In genomic region chr10:98270026-98270740, GRCh38 we compare ENCODE assay signal across 12 cellular contexts. TPM values are rescaled to one million over a fixed set of nuclear protein-coding genes. Genes with fewer than 3 reads are reported as not detected.
DNase-seq lines count a peak whose midpoint lies in the region; ATAC-seq, FAIRE-seq and TF ChIP-seq lines count a peak whose summit lies in the region.
"Had no signal": no experiment of that assay in that cellular context is flagged by ENCODE, and none has a peak within 500 bp of the region (broad histone marks: within the 10 kb centered on the region; RNA-seq: fewer than 3 reads in every experiment).

No MANE protein-coding gene starts in this region.

- dilution Hi-C loops in endothelial cell of umbilical vein (cut with MboI; ENCODE audit: extremely low pct_ligation_motif_present, low sequenced_read_pairs) = no loop called here

- DNase-seq in right atrium auricular region (ENCODE audit: low spot score) = no peak
- no peak for DNase-seq in Right ventricle myocardium superior
- DNase-seq in endothelial cell of umbilical vein (ENCODE audit: low read depth, low spot score) = no peak
- no peak for DNase-seq in osteocyte (ENCODE audit: extremely low spot score, unreplicated experiment)
- no peak for DNase-seq in effector memory CD8-positive, alpha-beta T cell
- no peak for DNase-seq in stimulated activated CD4-positive, alpha-beta T cell treated with anti-CD3 and anti-CD28 coated beads, Interleukin-4, amount 100 ng/mL, for 4 hours
- DNase-seq in activated CD4-positive, alpha-beta T cell treated with anti-CD3 and anti-CD28 coated beads, Interleukin-2, amount 50 U/mL, for 1 hour = no peak
- DNase-seq: activated CD8-positive, alpha-beta T cell treated with anti-CD3 and anti-CD28 coated beads for 36 hours; AML-193; effector memory CD4-positive, alpha-beta T cell had no signal

- no peaks in the 10 kb centered on the region for H3K79me2 ChIP-seq in endothelial cell of umbilical vein (ENCODE audit: control insufficient read depth, insufficient read depth, low read length)

- POLR2A ChIA-PET in endothelial cell of umbilical vein (lab: Charles Lee) = no interaction called here

- H3K9me3 Mint-ChIP-seq in osteocyte (ENCODE audit: unreplicated experiment) = no peaks in the 10 kb centered on the region
- no peaks in the 10 kb centered on the region for H3K9me3 Mint-ChIP-seq in effector memory CD8-positive, alpha-beta T cell
- H3K9me3 Mint-ChIP-seq: activated CD8-positive, alpha-beta T cell treated with anti-CD3 and anti-CD28 coated beads for 36 hours had no signal

- TF ChIP-seq CTCF in right atrium auricular region (IDR thresholded peaks at IDR 0.05) (no peak), endothelial cell of umbilical vein (IDR thresholded peaks at IDR 0.05; ENCODE audit: extremely low read depth in 1 of 2, insufficient read depth in 1 of 2, low read depth in 1 of 2, low read length in 2 of 2) (no peak), osteocyte (IDR thresholded peaks at IDR 0.05) (no peak)

- peaks cover 3% of the 10 kb centered on the region for H3K36me3 Mint-ChIP-seq in osteocyte (ENCODE audit: unreplicated experiment)
- H3K36me3 Mint-ChIP-seq in effector memory CD8-positive, alpha-beta T cell (ENCODE audit: insufficient read depth) = peaks cover 6% of the 10 kb centered on the region
- H3K36me3 Mint-ChIP-seq: activated naive CD8-positive, alpha-beta T cell had no signal

- ATAC-seq in Right ventricle myocardium superior (ENCODE audit: poor library complexity) (no peak), HG03159 (IDR thresholded peaks at IDR 0.05; ENCODE audit: unreplicated experiment) (no peak)
- ATAC-seq in effector memory CD8-positive, alpha-beta T cell (replicated peaks) = no peak
- ATAC-seq: activated CD8-positive, alpha-beta T cell treated with anti-CD3 and anti-CD28 coated beads for 36 hours had no signal

- FAIRE-seq in endothelial cell of umbilical vein (lab: Jason Lieb, UNC) = no peak

- no peak for TF ChIP-seq POLR2A in endothelial cell of umbilical vein (IDR thresholded peaks at IDR 0.05; ENCODE audit: low read depth, low read length)

- peak overlapping the region; percentile 81 to 87 for H3K27ac ChIP-seq in right atrium auricular region
- H3K27ac ChIP-seq in endothelial cell of umbilical vein (ENCODE audit: insufficient read depth, low read depth, low read length) = no peak overlapping the region

- peak overlapping the region; percentile 77 for H3K27ac Mint-ChIP-seq in osteocyte (ENCODE audit: unreplicated experiment)
- peak overlapping the region in 1 of 2 donors; percentile 61 for H3K27ac Mint-ChIP-seq in effector memory CD8-positive, alpha-beta T cell
- H3K27ac Mint-ChIP-seq: activated CD8-positive, alpha-beta T cell treated with anti-CD3 and anti-CD28 coated beads for 36 hours; activated naive CD8-positive, alpha-beta T cell had no signal

- peak overlapping the region; percentile 16 for H3K4me2 ChIP-seq in endothelial cell of umbilical vein (ENCODE audit: insufficient read depth, low read length)

- H3K4me3 Mint-ChIP-seq in osteocyte (ENCODE audit: unreplicated experiment) = no peak overlapping the region
- peak overlapping the region in 1 of 2 donors; percentile 48 for H3K4me3 Mint-ChIP-seq in effector memory CD8-positive, alpha-beta T cell
- H3K4me3 Mint-ChIP-seq: activated CD8-positive, alpha-beta T cell treated with anti-CD3 and anti-CD28 coated beads for 36 hours; activated naive CD8-positive, alpha-beta T cell had no signal

- no peak overlapping the region for H3K9ac ChIP-seq in endothelial cell of umbilical vein (replicated peaks; ENCODE audit: extremely low read depth, insufficient read depth, low read length)

- H3K9me1 ChIP-seq in endothelial cell of umbilical vein (replicated peaks; ENCODE audit: control insufficient read depth, extremely low read depth, insufficient read depth, low read length) = no peaks in the 10 kb centered on the region

- H3K27me3 ChIP-seq in right atrium auricular region (no peaks in the 10 kb centered on the region), endothelial cell of umbilical vein (ENCODE audit: control insufficient read depth in 2 of 2, insufficient read depth in 2 of 2, low read length in 2 of 2) (no peaks in the 10 kb centered on the region)

- no peak overlapping the region for H2AFZ ChIP-seq in endothelial cell of umbilical vein (ENCODE audit: low read depth, low read length)

- H3K4me1 ChIP-seq in right atrium auricular region (peaks cover 0 to 46% of the 10 kb centered on the region in 2 donors), endothelial cell of umbilical vein (ENCODE audit: control insufficient read depth, extremely low read depth, insufficient read depth, low read length) (peaks cover 17% of the 10 kb centered on the region)

- H3K36me3 ChIP-seq in right atrium auricular region = no peaks in the 10 kb centered on the region
- no peaks in the 10 kb centered on the region for H3K36me3 ChIP-seq in endothelial cell of umbilical vein (ENCODE audit: control insufficient read depth in 2 of 2, extremely low read depth in 1 of 2, insufficient read depth in 2 of 2, low read length in 2 of 2)

- CTCF ChIA-PET in endothelial cell of umbilical vein (lab: Charles Lee) = interaction anchor here (4.2 kb wide), 1 partner anchor 39 kb away, joined by 25 read pairs; no protein-coding TSS in a partner anchor

- peaks cover 32% of the 10 kb centered on the region for H3K4me1 Mint-ChIP-seq in osteocyte (ENCODE audit: unreplicated experiment)
- H3K4me1 Mint-ChIP-seq in effector memory CD8-positive, alpha-beta T cell (ENCODE audit: low read depth in 2 of 2) = peaks cover 0 to 4% of the 10 kb centered on the region in 2 donors

- peaks cover 5% of the 10 kb centered on the region for H3K27me3 Mint-ChIP-seq in osteocyte (ENCODE audit: unreplicated experiment)
- H3K27me3 Mint-ChIP-seq in effector memory CD8-positive, alpha-beta T cell = peaks cover 37 to 51% of the 10 kb centered on the region in 2 donors

- H3K4me3 ChIP-seq in right atrium auricular region (no peak overlapping the region), endothelial cell of umbilical vein (replicated peaks in 1 of 3; ENCODE audit: insufficient read depth in 1 of 3, low read depth in 1 of 3, low read length in 3 of 3) (no peak overlapping the region)

- no peaks in the 10 kb centered on the region for H4K20me1 ChIP-seq in endothelial cell of umbilical vein (replicated peaks; ENCODE audit: control insufficient read depth, extremely low read depth, insufficient read depth, low read length)

- intact Hi-C loops in Right ventricle myocardium superior (cut with DNase I) (no loop called here), endothelial cell of umbilical vein (cut with micrococcal nuclease) (no loop called here)

- no TSS peak for BruUV-seq in endothelial cell of umbilical vein (replicated peaks; lab: Mats Ljungman, UMichigan)

- H3K9me3 ChIP-seq in right atrium auricular region (no peaks in the 10 kb centered on the region), endothelial cell of umbilical vein (replicated peaks; ENCODE audit: control insufficient read depth, insufficient read depth, low read length) (no peaks in the 10 kb centered on the region)

TF ChIP-seq in endothelial cell of umbilical vein, 7 proteins besides CTCF, POLR2A, EP300 and RAD21:
- TF ChIP-seq JUN (IDR thresholded peaks at IDR 0.05; ENCODE audit: borderline replicate concordance, insufficient read depth, insufficient read length, low read depth) (no peak), MYC (IDR thresholded peaks at IDR 0.05; ENCODE audit: low read depth, low read length) (no peak), EZH2 (IDR thresholded peaks at IDR 0.05; ENCODE audit: borderline replicate concordance, low read depth, low read length, severe bottlenecking) (no peak), POLR2AphosphoS5 (IDR thresholded peaks at IDR 0.05; ENCODE audit: insufficient read depth, low read depth, low read length) (no peak), GATA2 (IDR thresholded peaks at IDR 0.05; ENCODE audit: insufficient read depth, insufficient read length, low read depth, low read length) (no peak), MAX (IDR thresholded peaks at IDR 0.05; ENCODE audit: insufficient read depth, insufficient read length) (no peak), FOS (IDR thresholded peaks at IDR 0.05; ENCODE audit: borderline replicate concordance, insufficient read depth, low read length) (no peak)

RNA-seq across cellular contexts. Expression of gene LOXL4, which starts 2.2 kb away (rescaled TPM):
- total RNA-seq in right atrium auricular region (1 to 10 TPM; 1.5 to 1.6 TPM), Right ventricle myocardium superior (0.51 TPM), endothelial cell of umbilical vein (0.92 and 1.4 TPM in 2 replicates), osteocyte (2.1 and 2.9 TPM in 2 replicates)
- 1.8 and 1.9 TPM in 2 replicates for polyA plus RNA-seq in endothelial cell of umbilical vein
- 1.3 and 1.9 TPM in 2 replicates for polyA plus RNA-seq in endothelial cell of umbilical vein (2011; cell fraction: cytosol; rRNA removed)
- polyA plus RNA-seq in endothelial cell of umbilical vein (2011; cell fraction: nucleus; rRNA removed) = 1.6 and 1.8 TPM in 2 replicates
- polyA plus RNA-seq in endothelial cell of umbilical vein (2012) = 1.4 and 2.2 TPM in 2 replicates
- 1.5 and 3.2 TPM in 2 replicates for polyA minus RNA-seq in endothelial cell of umbilical vein
- not detected for polyA minus RNA-seq in endothelial cell of umbilical vein (2011; cell fraction: cytosol; rRNA and poly(A)+ RNA removed)
- polyA minus RNA-seq in endothelial cell of umbilical vein (2011; cell fraction: nucleus; rRNA and poly(A)+ RNA removed) = 0.58 and 0.67 TPM in 2 replicates
- total RNA-seq: activated CD8-positive, alpha-beta T cell treated with anti-CD3 and anti-CD28 coated beads for 36 hours had no signal
